Comparison of ENCODE assay signal across 9 cellular contexts in genomic region chr5:160287378-160288051, GRCh38. TPM values are rescaled to one million over a fixed set of nuclear protein-coding genes. Genes with fewer than 3 reads are reported as not detected.
DNase-seq lines count a peak whose midpoint lies in the region; ATAC-seq, FAIRE-seq and TF ChIP-seq lines count a peak whose summit lies in the region.
"Had no signal": no experiment of that assay in that cellular context is flagged by ENCODE, and none has a peak within 500 bp of the region (broad histone marks: within the 10 kb centered on the region; RNA-seq: fewer than 3 reads in every experiment).

No MANE protein-coding gene starts in this region.

- CTCF ChIA-PET in activated CD8-positive, alpha-beta T cell treated with anti-CD3 and anti-CD28 coated beads for 36 hours (lab: Charles Lee): no interaction called here
- CTCF ChIA-PET in CD8-positive, alpha-beta T cell (lab: Charles Lee): no interaction called here

- intact Hi-C loops in activated CD8-positive, alpha-beta T cell treated with anti-CD3 and anti-CD28 coated beads for 36 hours (cut with micrococcal nuclease): no loop called here
- intact Hi-C loops in CD8-positive, alpha-beta T cell (cut with DNase I, micrococcal nuclease): no loop called here

- peak overlapping the region in 2 of 3 donors; percentile 18 to 57 for H3K9ac ChIP-seq in skeletal muscle tissue (ENCODE audit: low read depth in 1 of 3, low read length in 3 of 3)

- no peaks in the 10 kb centered on the region for H3K9me3 Mint-ChIP-seq in activated CD8-positive, alpha-beta T cell treated with anti-CD3 and anti-CD28 coated beads for 36 hours
- H3K9me3 Mint-ChIP-seq in CD8-positive, alpha-beta T cell: no peaks in the 10 kb centered on the region
- H3K9me3 Mint-ChIP-seq: central memory CD8-positive, alpha-beta T cell had no signal

- H3K27me3 ChIP-seq in MG63 (peaks cover under 1% of the 10 kb centered on the region; the same call in 1 of the 2 replicates), skeletal muscle tissue (ENCODE audit: control insufficient read depth in 3 of 3, insufficient read depth in 3 of 3, low read length in 3 of 3) (no peaks in the 10 kb centered on the region)
- no peaks in the 10 kb centered on the region for H3K27me3 ChIP-seq in CD8-positive, alpha-beta T cell (ENCODE audit: insufficient read depth, low read length)

- DNase-seq in MG63 (peak; percentile 26), astrocyte of the spinal cord (ENCODE audit: low read depth, low spot score) (peak; percentile 29), iPS-NIHi11 (ENCODE audit: low spot score) (peak; percentile 78), frontal cortex (ENCODE audit: low spot score in 2 of 2) (no peak)
- no peak for DNase-seq in stimulated activated CD4-positive, alpha-beta T cell treated with anti-CD3 and anti-CD28 coated beads, Interleukin-4, amount 100 ng/mL, for 1 hour
- no peak for DNase-seq in activated CD8-positive, alpha-beta T cell treated with anti-CD3 and anti-CD28 coated beads for 36 hours
- DNase-seq in CD8-positive, alpha-beta T cell: no peak

- no peak overlapping the region for H3K4me3 ChIP-seq in MG63
- no peak overlapping the region for H3K4me3 ChIP-seq in astrocyte of the spinal cord (ENCODE audit: low read depth, low read length)
- no peak overlapping the region for H3K4me3 ChIP-seq in skeletal muscle tissue (ENCODE audit: low read length in 3 of 3)
- no peak overlapping the region for H3K4me3 ChIP-seq in CD8-positive, alpha-beta T cell (ENCODE audit: low read depth, low read length)

- no peak for TF ChIP-seq CTCF in astrocyte of the spinal cord (IDR thresholded peaks at IDR 0.05; ENCODE audit: low read depth, low read length)
- no peak for TF ChIP-seq CTCF in activated CD8-positive, alpha-beta T cell treated with anti-CD3 and anti-CD28 coated beads for 36 hours (IDR thresholded peaks at IDR 0.05)
- no peak for TF ChIP-seq CTCF in CD8-positive, alpha-beta T cell (IDR thresholded peaks at IDR 0.05)

- H3K36me3 Mint-ChIP-seq in activated CD8-positive, alpha-beta T cell treated with anti-CD3 and anti-CD28 coated beads for 36 hours (ENCODE audit: low read depth): no peaks in the 10 kb centered on the region
- H3K36me3 Mint-ChIP-seq in CD8-positive, alpha-beta T cell: no peaks in the 10 kb centered on the region

- in situ Hi-C loops in astrocyte of the spinal cord (cut with HindIII; ENCODE audit: low sequenced_read_pairs): no loop called here

- no peak for FAIRE-seq in frontal cortex (lab: Jason Lieb, UNC)

- no peak for ATAC-seq in activated CD8-positive, alpha-beta T cell treated with anti-CD3 and anti-CD28 coated beads for 36 hours
- no peak for ATAC-seq in CD8-positive, alpha-beta T cell

- H3K4me1 Mint-ChIP-seq in activated CD8-positive, alpha-beta T cell treated with anti-CD3 and anti-CD28 coated beads for 36 hours (ENCODE audit: low read depth): no peaks in the 10 kb centered on the region
- no peaks in the 10 kb centered on the region for H3K4me1 Mint-ChIP-seq in CD8-positive, alpha-beta T cell (ENCODE audit: low read depth)
- H3K4me1 Mint-ChIP-seq: central memory CD8-positive, alpha-beta T cell had no signal

- H3K27ac ChIP-seq in skeletal muscle tissue (ENCODE audit: low read depth, low read length): peak overlapping the region; percentile 33
- H3K27ac ChIP-seq in CD8-positive, alpha-beta T cell (ENCODE audit: low read depth, low read length): no peak overlapping the region

- H3K4me1 ChIP-seq in skeletal muscle tissue (ENCODE audit: control insufficient read depth in 3 of 3, insufficient read depth in 3 of 3, low read length in 3 of 3): peaks cover 9 to 11% (median 10%) of the 10 kb centered on the region in 3 donors
- H3K4me1 ChIP-seq in CD8-positive, alpha-beta T cell (ENCODE audit: insufficient read depth, low read length): no peaks in the 10 kb centered on the region

- POLR2A ChIA-PET in activated CD8-positive, alpha-beta T cell treated with anti-CD3 and anti-CD28 coated beads for 36 hours (lab: Charles Lee): no interaction called here
- POLR2A ChIA-PET in CD8-positive, alpha-beta T cell (lab: Charles Lee): no interaction called here

- H3K36me3 ChIP-seq in MG63: no peaks in the 10 kb centered on the region
- no peaks in the 10 kb centered on the region for H3K36me3 ChIP-seq in skeletal muscle tissue (ENCODE audit: control insufficient read depth in 3 of 3, insufficient read depth in 3 of 3, low read length in 3 of 3)
- no peaks in the 10 kb centered on the region for H3K36me3 ChIP-seq in CD8-positive, alpha-beta T cell (ENCODE audit: insufficient read depth, low read length)

- no peaks in the 10 kb centered on the region for H3K27me3 Mint-ChIP-seq in activated CD8-positive, alpha-beta T cell treated with anti-CD3 and anti-CD28 coated beads for 36 hours
- H3K27me3 Mint-ChIP-seq in CD8-positive, alpha-beta T cell (ENCODE audit: low read depth): peaks cover 15% of the 10 kb centered on the region

- H3K9me3 ChIP-seq in MG63 (no peaks in the 10 kb centered on the region), skeletal muscle tissue (ENCODE audit: control insufficient read depth in 3 of 3, low read length in 3 of 3) (no peaks in the 10 kb centered on the region)
- H3K9me3 ChIP-seq in CD8-positive, alpha-beta T cell (ENCODE audit: low read length): no peaks in the 10 kb centered on the region

- H3K27ac Mint-ChIP-seq in activated CD8-positive, alpha-beta T cell treated with anti-CD3 and anti-CD28 coated beads for 36 hours: no peak overlapping the region
- H3K27ac Mint-ChIP-seq in CD8-positive, alpha-beta T cell: no peak overlapping the region

- H3K4me3 Mint-ChIP-seq in activated CD8-positive, alpha-beta T cell treated with anti-CD3 and anti-CD28 coated beads for 36 hours: no peak overlapping the region
- H3K4me3 Mint-ChIP-seq in CD8-positive, alpha-beta T cell: no peak overlapping the region
- H3K4me3 Mint-ChIP-seq: central memory CD8-positive, alpha-beta T cell had no signal

RNA-seq across cellular contexts. Expression of gene CCNJL, which starts 24.8 kb away (rescaled TPM):
- total RNA-seq in MG63 (2014; rRNA removed; shearing (Covaris generic); ENCODE audit: low replicate concordance): 0.16 and 8.6 TPM in 2 replicates
- total RNA-seq in skeletal muscle tissue (3.1 TPM), frontal cortex (0.82 TPM)
- not detected for total RNA-seq in activated CD8-positive, alpha-beta T cell treated with anti-CD3 and anti-CD28 coated beads for 36 hours
- not detected for total RNA-seq in CD8-positive, alpha-beta T cell

RNA-seq across cellular contexts. Expression of gene FABP6, which starts 58.2 kb away (rescaled TPM):
- total RNA-seq in MG63 (2014; rRNA removed; shearing (Covaris generic); ENCODE audit: low replicate concordance): 2.6 and 3.9 TPM in 2 replicates
- total RNA-seq in skeletal muscle tissue: not detected
- 4.5 TPM for total RNA-seq in frontal cortex
- not detected for total RNA-seq in activated CD8-positive, alpha-beta T cell treated with anti-CD3 and anti-CD28 coated beads for 36 hours
- not detected for total RNA-seq in CD8-positive, alpha-beta T cell

Comparison
In these comparisons a context has a peak if more than half of its experiments do, and no peak if none do; other contexts are left out.
1. DNase-seq: peak in MG63 (single experiment), astrocyte of the spinal cord (single experiment) and iPS-NIHi11 (single experiment); none in frontal cortex (0 of 2), stimulated activated CD4-positive, alpha-beta T cell treated with anti-CD3 and anti-CD28 coated beads, Interleukin-4, amount 100 ng/mL, for 1 hour (single experiment), activated CD8-positive, alpha-beta T cell treated with anti-CD3 and anti-CD28 coated beads for 36 hours (single experiment) and CD8-positive, alpha-beta T cell (0 of 7).